Comparison of ENCODE assay signal across 9 cellular contexts in genomic region chr15:78565951-78566774, GRCh38. TPM values are rescaled to one million over a fixed set of nuclear protein-coding genes. Genes with fewer than 3 reads are reported as not detected.
DNase-seq lines count a peak whose midpoint lies in the region; ATAC-seq and TF ChIP-seq lines count a peak whose summit lies in the region.
"Had no signal": no experiment of that assay in that cellular context is flagged by ENCODE, and none has a peak within 500 bp of the region (broad histone marks: within the 10 kb centered on the region; RNA-seq: fewer than 3 reads in every experiment).

No MANE protein-coding gene starts in this region.

- 3% methylated on average over 19 of the region's 19 CpGs for WGBS in prostate gland

- ATAC-seq in HG03354 (IDR thresholded peaks at IDR 0.05; ENCODE audit: poor library complexity, severe bottlenecking, unreplicated experiment) (peak; percentile 37), T-cell (replicated peaks in 1 of 4) (peak; percentile 24 to 43 (median 31)), HG02840 (IDR thresholded peaks at IDR 0.05; ENCODE audit: low FRiP score, unreplicated experiment) (no peak)

- peak overlapping the region; percentile 65 to 84 for H3K27ac ChIP-seq in prostate gland

- H3K4me3 ChIP-seq in BE2C (ENCODE audit: low read depth, low read length) (peak overlapping the region; percentile 98), prostate gland (peak overlapping the region; percentile 49 to 60)

- no peak for TF ChIP-seq POLR2A in prostate gland (IDR thresholded peaks at IDR 0.05)

- H3K27me3 Mint-ChIP-seq in T-cell, result peaks cover 19 to 25% of the 10 kb centered on the region in 2 donors

- H3K4me1 ChIP-seq in BE2C (peaks cover 9% of the 10 kb centered on the region), prostate gland (replicated peaks) (no peaks in the 10 kb centered on the region)

- H3K36me3 Mint-ChIP-seq in T-cell, result no peaks in the 10 kb centered on the region

- peak; percentile 16 for DNase-seq in BE2C
- peak; percentile 30 for DNase-seq in GM13977 (ENCODE audit: low spot score)
- peak in 1 of 34 experiments; percentile 3 for DNase-seq in T-cell
- peak; percentile 22 for DNase-seq in fibroblast of peridontal ligament (ENCODE audit: extremely low read depth)
- peak; percentile 29 for DNase-seq in prostate gland (ENCODE audit: low spot score)
- no peak for DNase-seq in NCI-H187 (lab: John Stamatoyannopoulos, UW)

- CTCF ChIA-PET in T-cell (lab: Charles Lee), result interaction anchor here in 1 of 2 donors (1.7 kb wide), 1 partner anchor 25 kb away, joined by 11 read pairs; the partner anchor contains the start of gene PSMA4

- no peaks in the 10 kb centered on the region for H3K9me3 Mint-ChIP-seq in T-cell

- H3K36me3 ChIP-seq in BE2C (no peaks in the 10 kb centered on the region), prostate gland (no peaks in the 10 kb centered on the region)

- in situ Hi-C loops in GM13977 (cut with MboI; ENCODE audit: low pct_unique_long_range_greater_than_20kb, low sequenced_read_pairs, unreplicated experiment), result no loop called here

- no peak overlapping the region for H3K27ac Mint-ChIP-seq in T-cell

- intact Hi-C loops in prostate gland (cut with DNase I), result no loop called here

- peaks cover 19 to 20% (median 20%) of the 10 kb centered on the region in 3 donors for H3K4me1 Mint-ChIP-seq in T-cell

- no peaks in the 10 kb centered on the region for H3K9me3 ChIP-seq in BE2C
- H3K9me3 ChIP-seq in prostate gland, result no peaks in the 10 kb centered on the region

- H3K4me3 Mint-ChIP-seq in T-cell, result peak overlapping the region; percentile 81 to 91 (median 81)

- POLR2A ChIA-PET in T-cell (lab: Charles Lee), result interaction anchor here in 1 of 2 donors (0.5 kb wide), 1 partner anchor 132 kb away, joined by 5 read pairs; no protein-coding TSS in a partner anchor

- H3K27me3 ChIP-seq in BE2C (no peaks in the 10 kb centered on the region), prostate gland (replicated peaks; ENCODE audit: insufficient read depth) (no peaks in the 10 kb centered on the region)

- TF ChIP-seq CTCF in BE2C (IDR thresholded peaks at IDR 0.05; ENCODE audit: low read depth, low read length), result peak; percentile 31
- no peak for TF ChIP-seq CTCF in GM13977 (IDR thresholded peaks at IDR 0.05; ENCODE audit: extremely low read depth, insufficient read depth, missing control alignments)
- TF ChIP-seq CTCF in prostate gland (IDR thresholded peaks at IDR 0.05), result peak in 2 of 4 experiments; percentile 18 to 30

RNA-seq across cellular contexts. Expression of gene CHRNA5, which starts 0.8 kb away (rescaled TPM):
- polyA plus RNA-seq in BE2C (2012; ENCODE audit: insufficient read depth, insufficient read length, low read depth), result 14.3 TPM
- total RNA-seq in T-cell (1 to 10 TPM in 1 of 5 donors, under 1 TPM in 4; 0.37 to 1.1 (median 0.57) TPM), prostate gland (1 to 10 TPM; 1.9 to 2.0 TPM)

RNA-seq across cellular contexts. Expression of gene PSMA4, which starts 25.9 kb away (rescaled TPM):
- 123 TPM for polyA plus RNA-seq in BE2C (2012; ENCODE audit: insufficient read depth, insufficient read length, low read depth)
- total RNA-seq in T-cell, result 10 to 100 TPM; 54.5 to 87.0 (median 80.7) TPM
- 100 to 1,000 TPM in 1 of 2 donors, 10 to 100 TPM in 1; 62.8 to 174 TPM for total RNA-seq in prostate gland

RNA-seq across cellular contexts. Expression of gene CHRNA3, which starts 54.6 kb away (rescaled TPM):
- 254 TPM for polyA plus RNA-seq in BE2C (2012; ENCODE audit: insufficient read depth, insufficient read length, low read depth)
- total RNA-seq in T-cell, result not detected
- under 1 TPM; 0.23 to 0.97 TPM for total RNA-seq in prostate gland
- total RNA-seq: subcutaneous adipose tissue had no signal

RNA-seq across cellular contexts. Expression of gene HYKK, which starts 58.8 kb away (rescaled TPM):
- polyA plus RNA-seq in BE2C (2012; ENCODE audit: insufficient read depth, insufficient read length, low read depth), result 0.32 TPM
- total RNA-seq in T-cell, result 1 to 10 TPM; 1.7 to 4.6 (median 4.0) TPM
- 10 to 100 TPM in 1 of 2 donors, 1 to 10 TPM in 1; 6.2 to 11.2 TPM for total RNA-seq in prostate gland

Comparison
In these comparisons a context has a peak if more than half of its experiments do, and no peak if none do; other contexts are left out.
1. DNase-seq: peak in BE2C (single experiment), GM13977 (single experiment), fibroblast of peridontal ligament (single experiment) and prostate gland (single experiment); none in NCI-H187 (0 of 2).